In the genomic region with DNA sequence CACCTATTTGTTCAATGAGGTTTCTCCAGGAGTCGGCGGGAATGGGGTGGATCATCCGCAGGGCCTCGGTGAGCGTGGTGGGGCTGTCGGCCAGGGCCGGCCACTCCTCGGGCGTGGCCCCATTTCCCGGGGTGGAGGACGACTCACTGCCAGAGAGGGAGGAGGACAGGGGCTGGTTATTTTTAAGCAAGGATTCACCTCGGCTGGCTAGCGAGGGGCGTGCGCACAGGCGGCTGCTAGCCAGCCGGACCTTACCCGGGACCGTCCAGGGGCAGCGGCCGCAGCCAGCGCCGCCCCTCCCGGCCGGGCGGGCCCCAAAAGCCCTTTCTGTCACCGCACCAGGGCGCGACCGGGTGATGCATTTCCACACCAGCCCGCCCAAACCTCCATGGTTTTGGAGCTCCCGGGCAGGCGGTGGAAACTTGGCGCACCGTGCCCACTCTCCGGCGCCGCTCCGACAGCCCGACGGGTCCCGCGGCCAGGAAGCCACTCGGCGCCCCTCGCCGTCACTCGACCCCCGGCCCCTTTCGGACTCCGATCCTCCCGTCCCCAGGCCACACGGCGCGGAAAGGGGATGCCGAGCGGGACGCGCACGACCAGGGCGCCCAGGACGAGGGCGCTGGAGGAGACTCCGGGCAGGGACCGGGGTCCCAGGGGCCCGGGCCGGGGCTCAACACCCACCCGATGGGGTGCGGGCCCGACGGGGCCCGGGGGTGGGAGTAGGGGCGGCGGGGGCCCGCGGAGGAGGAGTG, we compare ENCODE assay signal across 9 cellular contexts. TPM values are rescaled to one million over a fixed set of nuclear protein-coding genes. Genes with fewer than 3 reads are reported as not detected.
DNase-seq lines count a peak whose midpoint lies in the region; ATAC-seq and TF ChIP-seq lines count a peak whose summit lies in the region.
"Had no signal": no experiment of that assay in that cellular context is flagged by ENCODE, and none has a peak within 500 bp of the region (broad histone marks: within the 10 kb centered on the region; RNA-seq: fewer than 3 reads in every experiment).

No MANE protein-coding gene starts in this region.

- H3K9me3 ChIP-seq in stomach = no peaks in the 10 kb centered on the region

- peaks cover 13 to 24% (median 22%) of the 10 kb centered on the region in 4 donors for H3K4me1 ChIP-seq in stomach

- peaks cover 59% of the 10 kb centered on the region for H3K27me3 Mint-ChIP-seq in T-helper 1 cell treated with Interleukin-12 subunit alpha and Interleukin-12 subunit beta and Interleukin-4 antibody, amounts not matched to agents 30 μg/mL and 1 μg/mL, for 36 hours (ENCODE audit: low read depth)
- peaks cover 72% of the 10 kb centered on the region for H3K27me3 Mint-ChIP-seq in activated naive CD8-positive, alpha-beta T cell treated with anti-CD3 and anti-CD28 coated beads, Interleukin-2, amount 10 ng/mL, durations not matched to agents 7 days and 5 days

- WGBS in stomach, 5 donors = 3 to 7% (median 4%) methylated on average over 29 to 76 of the region's 76 CpGs; no CpG with 5 or more reads in 1 of the 5 donors

- no peak for TF ChIP-seq CTCF in stomach (IDR thresholded peaks at IDR 0.05)

- no peaks in the 10 kb centered on the region for H3K36me3 ChIP-seq in stomach

- DNase-seq in T-helper 1 cell (no peak), iPS-NIHi11 (ENCODE audit: low spot score) (peak; percentile 56), stomach (no peak), NCI-H510A (lab: John Stamatoyannopoulos, UW) (no peak), NCI-H2107 (lab: John Stamatoyannopoulos, UW) (no peak), NCI-H774 (lab: John Stamatoyannopoulos, UW) (no peak)
- DNase-seq in activated naive CD8-positive, alpha-beta T cell treated with anti-CD3 and anti-CD28 coated beads, Interleukin-2, amount 10 ng/mL, durations not matched to agents 7 days and 5 days = no peak
- DNase-seq: foreskin melanocyte had no signal

- H3K36me3 Mint-ChIP-seq in T-helper 1 cell treated with Interleukin-12 subunit alpha and Interleukin-12 subunit beta and Interleukin-4 antibody, amounts not matched to agents 30 μg/mL and 1 μg/mL, for 36 hours (ENCODE audit: low read depth) = no peaks in the 10 kb centered on the region
- H3K36me3 Mint-ChIP-seq in activated naive CD8-positive, alpha-beta T cell treated with anti-CD3 and anti-CD28 coated beads, Interleukin-2, amount 10 ng/mL, durations not matched to agents 7 days and 5 days = no peaks in the 10 kb centered on the region

- no peak for TF ChIP-seq POLR2A in stomach (IDR thresholded peaks at IDR 0.05)

- peak overlapping the region; percentile 44 to 61 (median 51) for H3K4me3 ChIP-seq in stomach

- no peak overlapping the region for H3K27ac Mint-ChIP-seq in T-helper 1 cell treated with Interleukin-12 subunit alpha and Interleukin-12 subunit beta and Interleukin-4 antibody, amounts not matched to agents 30 μg/mL and 1 μg/mL, for 36 hours
- no peak overlapping the region for H3K27ac Mint-ChIP-seq in activated naive CD8-positive, alpha-beta T cell treated with anti-CD3 and anti-CD28 coated beads, Interleukin-2, amount 10 ng/mL, durations not matched to agents 7 days and 5 days

- no peaks in the 10 kb centered on the region for H3K4me1 Mint-ChIP-seq in T-helper 1 cell treated with Interleukin-12 subunit alpha and Interleukin-12 subunit beta and Interleukin-4 antibody, amounts not matched to agents 30 μg/mL and 1 μg/mL, for 36 hours (ENCODE audit: low read depth)
- H3K4me1 Mint-ChIP-seq in activated naive CD8-positive, alpha-beta T cell treated with anti-CD3 and anti-CD28 coated beads, Interleukin-2, amount 10 ng/mL, durations not matched to agents 7 days and 5 days = no peaks in the 10 kb centered on the region

- POLR2A ChIA-PET in activated naive CD8-positive, alpha-beta T cell treated with anti-CD3 and anti-CD28 coated beads, Interleukin-2, amount 10 ng/mL, durations not matched to agents 7 days and 5 days (lab: Charles Lee) = no interaction called here

- no peak overlapping the region for H3K27ac ChIP-seq in stomach

- peaks cover 15 to 72% (median 26%) of the 10 kb centered on the region in 3 donors for H3K27me3 ChIP-seq in stomach

- intact Hi-C loops in stomach (cut with DNase I; ENCODE audit: low total_unique reads) = no loop called here

- no peaks in the 10 kb centered on the region for H3K9me3 Mint-ChIP-seq in T-helper 1 cell treated with Interleukin-12 subunit alpha and Interleukin-12 subunit beta and Interleukin-4 antibody, amounts not matched to agents 30 μg/mL and 1 μg/mL, for 36 hours
- no peaks in the 10 kb centered on the region for H3K9me3 Mint-ChIP-seq in activated naive CD8-positive, alpha-beta T cell treated with anti-CD3 and anti-CD28 coated beads, Interleukin-2, amount 10 ng/mL, durations not matched to agents 7 days and 5 days

- H3K4me3 Mint-ChIP-seq in T-helper 1 cell treated with Interleukin-12 subunit alpha and Interleukin-12 subunit beta and Interleukin-4 antibody, amounts not matched to agents 30 μg/mL and 1 μg/mL, for 36 hours = peak overlapping the region; percentile 46
- peak overlapping the region; percentile 44 for H3K4me3 Mint-ChIP-seq in activated naive CD8-positive, alpha-beta T cell treated with anti-CD3 and anti-CD28 coated beads, Interleukin-2, amount 10 ng/mL, durations not matched to agents 7 days and 5 days

- no peak for TF ChIP-seq EP300 in stomach (IDR thresholded peaks at IDR 0.05)

- no peak for ATAC-seq in activated naive CD8-positive, alpha-beta T cell treated with anti-CD3 and anti-CD28 coated beads, Interleukin-2, amount 10 ng/mL, durations not matched to agents 7 days and 5 days (ENCODE audit: low read depth)

RNA-seq across cellular contexts. Expression of a gene that starts 57.2 kb away (rescaled TPM):
- 1 to 10 TPM; 1.5 to 2.1 TPM for total RNA-seq in activated naive CD8-positive, alpha-beta T cell treated with anti-CD3 and anti-CD28 coated beads, Interleukin-2, amount 10 ng/mL, durations not matched to agents 7 days and 5 days
- 10 to 100 TPM in 2 of 5 donors, 1 to 10 TPM in 1, under 1 TPM in 1, not detected in 1; 0.55 to 23.8 (median 7.1) TPM for total RNA-seq in stomach
- 1 to 10 TPM; 2.1 to 7.5 (median 6.3) TPM for polyA plus RNA-seq in stomach
